ENCODE assay signal across 8 cellular contexts in genomic region chr19:11242864-11243797, GRCh38. TPM values are rescaled to one million over a fixed set of nuclear protein-coding genes. Genes with fewer than 3 reads are reported as not detected.
DNase-seq lines count a peak whose midpoint lies in the region; ATAC-seq and TF ChIP-seq lines count a peak whose summit lies in the region.

No MANE protein-coding gene starts in this region.

- DNase-seq in EH (ENCODE audit: low read depth) (peak; percentile 82), RWPE2 (ENCODE audit: low spot score) (no peak), foreskin keratinocyte (peak in 1 of 2 donors; percentile 32), omental fat pad (ENCODE audit: low spot score) (peak; percentile 84), substantia nigra (lab: John Stamatoyannopoulos, UW) (peak; percentile 10 to 92 (median 83))
- peak; percentile 76 for DNase-seq in activated T-helper 9 cell treated with anti-CD3 and anti-CD28 coated beads, Interleukin-2, amount 50 U/mL, for 16 hours (ENCODE audit: low read depth)

- TF ChIP-seq CTCF in RWPE2 (IDR thresholded peaks at IDR 0.05; ENCODE audit: poor library complexity, severe bottlenecking) (peak; percentile 91), foreskin keratinocyte (conservative IDR thresholded peaks at IDR 0.05) (peak; percentile 82), omental fat pad (IDR thresholded peaks at IDR 0.05) (no peak)

- peaks cover 67% of the 10 kb centered on the region for H3K36me3 ChIP-seq in RWPE2 (ENCODE audit: low read depth)

- peaks cover 3% of the 10 kb centered on the region for H3K9me3 ChIP-seq in RWPE2 (ENCODE audit: severe bottlenecking)

- ATAC-seq in HG03432 (IDR thresholded peaks at IDR 0.05; ENCODE audit: unreplicated experiment) (peak; percentile 55), RWPE2 (ENCODE audit: low read depth) (peak; percentile 91), foreskin keratinocyte (peak; percentile 70), omental fat pad (ENCODE audit: low FRiP score) (peak; percentile 75), GM21381 (IDR thresholded peaks at IDR 0.05; ENCODE audit: unreplicated experiment) (no peak)

- no peak overlapping the region for H3K4me3 ChIP-seq in RWPE2 (ENCODE audit: severe bottlenecking)

- H3K27ac ChIP-seq in RWPE2 (ENCODE audit: poor library complexity, severe bottlenecking), result no peak overlapping the region
- H3K27ac ChIP-seq in foreskin keratinocyte, result no peak overlapping the region
- H3K27ac ChIP-seq in substantia nigra (ENCODE audit: low read depth, low read length, poor library complexity, severe bottlenecking), result peak overlapping the region; percentile 41

- H3K27me3 ChIP-seq in RWPE2 (ENCODE audit: insufficient read depth, poor library complexity, severe bottlenecking) (no peaks in the 10 kb centered on the region), foreskin keratinocyte (no peaks in the 10 kb centered on the region)

- no peaks in the 10 kb centered on the region for H3K4me1 ChIP-seq in RWPE2 (ENCODE audit: insufficient read depth, poor library complexity, severe bottlenecking)
- H3K4me1 ChIP-seq in foreskin keratinocyte, result no peaks in the 10 kb centered on the region

RNA-seq across cellular contexts. Expression of gene ANGPTL8, which starts 3.7 kb away (rescaled TPM):
- total RNA-seq in foreskin keratinocyte (not detected in 2 replicates), omental fat pad (1 to 10 TPM; 1.2 to 4.7 (median 2.9) TPM)
- not detected in 2 replicates for polyA plus RNA-seq in foreskin keratinocyte

RNA-seq across cellular contexts. Expression of gene DOCK6, which starts 19.2 kb away (rescaled TPM):
- total RNA-seq in foreskin keratinocyte, result 17.7 and 30.9 TPM in 2 replicates
- polyA plus RNA-seq in foreskin keratinocyte, result 14.4 and 21.2 TPM in 2 replicates
- 100 to 1,000 TPM in 1 of 4 donors, 10 to 100 TPM in 3; 17.1 to 109 (median 41.4) TPM for total RNA-seq in omental fat pad

RNA-seq across cellular contexts. Expression of gene KANK2, which starts 45.8 kb away (rescaled TPM):
- total RNA-seq in foreskin keratinocyte, result 12.3 and 14.5 TPM in 2 replicates
- polyA plus RNA-seq in foreskin keratinocyte, result 5.0 and 6.1 TPM in 2 replicates
- 100 to 1,000 TPM; 177 to 383 (median 325) TPM for total RNA-seq in omental fat pad

RNA-seq across cellular contexts. Expression of gene TSPAN16, which starts 52.8 kb away (rescaled TPM):
- not detected in 2 replicates for total RNA-seq in foreskin keratinocyte
- polyA plus RNA-seq in foreskin keratinocyte, result not detected in 2 replicates
- not detected for total RNA-seq in omental fat pad

Comparison
In these comparisons a context has a peak if more than half of its experiments do, and no peak if none do; other contexts are left out.
1. CTCF ChIP-seq: peak in RWPE2 (single experiment) and foreskin keratinocyte (single experiment); none in omental fat pad (0 of 3).
2. RNA of gene KANK2, which starts 45.8 kb away (total RNA-seq): 177 to 383 TPM in omental fat pad; 12.3 to 14.5 TPM in foreskin keratinocyte; every median in the first group is over 10 times any median in the second.